ENCODE assay signal across 8 cellular contexts in the genomic region with DNA sequence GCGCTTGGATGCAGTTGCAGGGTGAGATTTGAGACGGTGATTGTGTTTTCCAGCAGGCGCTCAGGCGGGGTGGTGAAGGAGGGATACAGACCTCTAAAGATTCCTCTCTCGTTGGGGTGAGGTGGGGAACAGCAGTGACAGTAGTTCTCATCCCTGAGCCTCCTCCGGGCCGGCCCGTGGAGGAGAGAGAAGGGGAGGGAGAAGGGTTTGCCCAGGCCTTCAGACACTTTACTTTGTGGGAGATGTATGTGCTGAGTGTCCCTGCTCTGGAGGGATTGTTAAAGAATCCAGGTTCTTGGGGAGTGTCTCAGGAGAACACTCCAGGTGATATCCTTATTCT. TPM values are rescaled to one million over a fixed set of nuclear protein-coding genes. Genes with fewer than 3 reads are reported as not detected.
DNase-seq lines count a peak whose midpoint lies in the region; ATAC-seq, FAIRE-seq and TF ChIP-seq lines count a peak whose summit lies in the region.

No MANE protein-coding gene starts in this region.

- peak overlapping the region; percentile 73 for H3K27ac ChIP-seq in effector memory CD4-positive, alpha-beta T cell (ENCODE audit: insufficient read depth, low read length, poor library complexity, severe bottlenecking)

- peak; percentile 23 for ATAC-seq in GM18907 (IDR thresholded peaks at IDR 0.05; ENCODE audit: unreplicated experiment)
- ATAC-seq in naive thymus-derived CD8-positive, alpha-beta T cell, result peak; percentile 8 to 11

- H3K36me3 Mint-ChIP-seq in naive thymus-derived CD8-positive, alpha-beta T cell, result peaks cover 0 to 5% (median 0%) of the 10 kb centered on the region in 3 donors

- peak overlapping the region; percentile 97 to 100 (median 99) for H3K4me3 Mint-ChIP-seq in naive thymus-derived CD8-positive, alpha-beta T cell

- H3K4me1 Mint-ChIP-seq in naive thymus-derived CD8-positive, alpha-beta T cell, result peaks cover 21 to 56% (median 44%) of the 10 kb centered on the region in 4 donors

- H3K36me3 ChIP-seq in effector memory CD4-positive, alpha-beta T cell (ENCODE audit: control insufficient read depth, insufficient read depth, low read length), result no peaks in the 10 kb centered on the region

- no peaks in the 10 kb centered on the region for H3K27me3 Mint-ChIP-seq in naive thymus-derived CD8-positive, alpha-beta T cell

- in situ Hi-C loops in KBM-7 (cut with MboI; ENCODE audit: low pct_unique_long_range_greater_than_20kb, low sequenced_read_pairs), result no loop called here

- no peak for TF ChIP-seq POLR2A in H54 (IDR thresholded peaks at IDR 0.05; ENCODE audit: low read depth, low read length)

- H3K27me3 ChIP-seq in effector memory CD4-positive, alpha-beta T cell (replicated peaks; ENCODE audit: control insufficient read depth, insufficient read depth, low read length, poor library complexity, severe bottlenecking), result no peaks in the 10 kb centered on the region

- FAIRE-seq in H54 (lab: Jason Lieb, UNC), result no peak

- POLR2A ChIA-PET in naive thymus-derived CD8-positive, alpha-beta T cell (lab: Charles Lee), result interaction anchor here (0.5 to 7.3 kb wide), 19 partner anchors 8 to 541 kb away, joined by 3 to 137 read pairs (median 5); partner anchors contain the start of genes BRD2, HLA-DMA, PSMB8 and PSMB9

- peak overlapping the region; percentile 90 for H3K4me3 ChIP-seq in Jurkat, Clone E6-1 (ENCODE audit: low read length)
- H3K4me3 ChIP-seq in effector memory CD4-positive, alpha-beta T cell (ENCODE audit: insufficient read depth, low read depth, low read length, poor library complexity, severe bottlenecking), result peak overlapping the region; percentile 93

- no peaks in the 10 kb centered on the region for H3K9me3 Mint-ChIP-seq in naive thymus-derived CD8-positive, alpha-beta T cell

- H3K27ac Mint-ChIP-seq in naive thymus-derived CD8-positive, alpha-beta T cell, result peak overlapping the region; percentile 93 to 98 (median 97)

- DNase-seq in Jurkat, Clone E6-1 (ENCODE audit: low read depth, low spot score), result no peak
- no peak for DNase-seq in effector memory CD4-positive, alpha-beta T cell
- DNase-seq in naive thymus-derived CD8-positive, alpha-beta T cell, result no peak
- DNase-seq in KBM-7, result no peak
- DNase-seq in NCI-H1694 treated with DMSO at 0.1 percent for 48 hours (lab: John Stamatoyannopoulos, UW), result no peak
- no peak for DNase-seq in GF-D8 (lab: John Stamatoyannopoulos, UW)
- DNase-seq in H54 (ENCODE audit: insufficient read length, low spot score), result no peak

- H3K4me1 ChIP-seq in effector memory CD4-positive, alpha-beta T cell (ENCODE audit: control insufficient read depth, insufficient read depth, low read length, poor library complexity, severe bottlenecking), result peaks cover 5% of the 10 kb centered on the region

- no peaks in the 10 kb centered on the region for H3K9me3 ChIP-seq in effector memory CD4-positive, alpha-beta T cell (ENCODE audit: control insufficient read depth, low read length)

RNA-seq across cellular contexts. Expression of gene PSMB9, which starts 41.0 kb away (rescaled TPM):
- 107 TPM for polyA plus RNA-seq in Jurkat, Clone E6-1 (2012; ENCODE audit: insufficient read depth, insufficient read length)
- 100 to 1,000 TPM; 102 to 104 TPM for total RNA-seq in naive thymus-derived CD8-positive, alpha-beta T cell
- 100 to 1,000 TPM; 402 to 432 (median 424) TPM for polyA plus RNA-seq in naive thymus-derived CD8-positive, alpha-beta T cell

RNA-seq across cellular contexts. Expression of gene TAP1, which starts 41.5 kb away (rescaled TPM):
- polyA plus RNA-seq in Jurkat, Clone E6-1 (2012; ENCODE audit: insufficient read depth, insufficient read length), result 49.5 TPM
- 100 to 1,000 TPM; 113 TPM for total RNA-seq in naive thymus-derived CD8-positive, alpha-beta T cell
- polyA plus RNA-seq in naive thymus-derived CD8-positive, alpha-beta T cell, result 100 to 1,000 TPM; 197 to 283 (median 230) TPM

RNA-seq across cellular contexts. Expression of gene HLA-DMB, which starts 45.9 kb away (rescaled TPM):
- not detected for polyA plus RNA-seq in Jurkat, Clone E6-1 (2012; ENCODE audit: insufficient read depth, insufficient read length)
- total RNA-seq in naive thymus-derived CD8-positive, alpha-beta T cell, result 10 to 100 TPM; 23.0 to 23.5 TPM
- polyA plus RNA-seq in naive thymus-derived CD8-positive, alpha-beta T cell, result 10 to 100 TPM; 10.8 to 22.5 (median 16.8) TPM

RNA-seq across cellular contexts. Expression of gene PSMB8, which starts 51.1 kb away (rescaled TPM):
- 212 TPM for polyA plus RNA-seq in Jurkat, Clone E6-1 (2012; ENCODE audit: insufficient read depth, insufficient read length)
- 100 to 1,000 TPM; 133 to 138 TPM for total RNA-seq in naive thymus-derived CD8-positive, alpha-beta T cell
- 100 to 1,000 TPM; 350 to 386 (median 386) TPM for polyA plus RNA-seq in naive thymus-derived CD8-positive, alpha-beta T cell

RNA-seq across cellular contexts. Expression of gene TAP2, which starts 56.4 kb away (rescaled TPM):
- 54.7 TPM for polyA plus RNA-seq in Jurkat, Clone E6-1 (2012; ENCODE audit: insufficient read depth, insufficient read length)
- total RNA-seq in naive thymus-derived CD8-positive, alpha-beta T cell, result 100 to 1,000 TPM in 1 of 2 experiments, 10 to 100 TPM in 1; 96.2 to 117 TPM
- 10 to 100 TPM; 24.2 to 36.6 (median 25.3) TPM for polyA plus RNA-seq in naive thymus-derived CD8-positive, alpha-beta T cell
